13 cellular contexts compared by ENCODE assay signal in genomic region chr2:30437809-30438548, GRCh38.
"Had no signal": no experiment of that assay in that cellular context is flagged by ENCODE, and none has a peak within 500 bp of the region (broad histone marks: within the 10 kb centered on the region; RNA-seq: fewer than 3 reads in every experiment).

No MANE protein-coding gene starts in this region.

- H3K36me3 ChIP-seq: adrenal gland, stomach, tibial nerve had no signal

- H3K4me1 ChIP-seq: body of pancreas had no signal

- H3K9me3 ChIP-seq: adrenal gland, body of pancreas, stomach, tibial nerve had no signal

- H3K27ac ChIP-seq: adrenal gland, body of pancreas, SK-N-MC, stomach, tibial nerve had no signal

- ATAC-seq: body of pancreas, esophagus mucosa, T-cell had no signal

- H3K4me3 ChIP-seq: adrenal gland, body of pancreas, SK-N-MC, stomach, tibial nerve had no signal

- DNase-seq: activated CD4-positive, alpha-beta T cell treated with anti-CD3 and anti-CD28 coated beads, Interleukin-2, amount 10 ng/mL, durations not matched to agents 24 days and 14 days; activated naive CD4-positive, alpha-beta T cell treated with anti-CD3 and anti-CD28 coated beads, Interleukin-2, amount 10 ng/mL, durations not matched to agents 7 days and 5 days; adrenal gland; body of pancreas; endodermal cell; stimulated activated CD4-positive, alpha-beta T cell treated with anti-CD3 and anti-CD28 coated beads, Interleukin-4, amount 100 ng/mL, for 1 hour; stimulated activated CD8-positive, alpha-beta memory T cell treated with anti-CD3 and anti-CD28 coated beads, Interleukin-4, amount 100 ng/mL, for 48 hours; stomach; T-cell; T1000 had no signal

- H3K27me3 ChIP-seq: adrenal gland, body of pancreas, stomach, tibial nerve had no signal
